24 cellular contexts compared by ENCODE assay signal in the genomic region with DNA sequence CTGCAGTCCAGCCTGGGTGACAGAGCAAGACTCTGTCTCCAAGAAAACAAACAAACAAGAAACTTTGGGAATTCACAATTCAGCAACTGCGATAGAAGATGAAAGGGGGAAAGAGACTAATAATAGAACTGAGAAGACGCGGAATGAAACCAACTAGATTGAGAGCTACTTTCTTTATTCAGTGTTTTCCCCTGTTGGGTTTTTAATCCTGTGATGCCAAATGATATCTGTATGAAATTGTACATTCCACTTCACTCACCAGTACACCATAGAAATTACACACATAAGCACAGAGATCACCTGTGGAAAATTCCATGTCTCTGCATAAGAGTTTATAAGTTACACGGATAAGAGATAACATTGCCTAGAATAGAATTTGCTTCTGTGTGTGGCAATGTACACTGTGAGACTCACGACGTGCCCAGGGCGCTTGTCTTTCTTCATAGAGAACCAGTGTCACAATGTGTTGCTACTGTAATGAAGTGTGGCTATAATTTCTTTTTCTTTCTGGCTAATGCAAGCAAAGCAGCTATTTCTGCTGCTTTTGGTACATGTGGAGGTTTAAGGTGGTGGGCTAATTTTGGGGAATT.
"Had no signal": no experiment of that assay in that cellular context is flagged by ENCODE, and none has a peak within 500 bp of the region (broad histone marks: within the 10 kb centered on the region; RNA-seq: fewer than 3 reads in every experiment).

No MANE protein-coding gene starts in this region.

- ATAC-seq: effector memory CD8-positive, alpha-beta T cell; esophagus mucosa; foreskin keratinocyte; gastrocnemius medialis; gastroesophageal sphincter had no signal

- H3K27ac ChIP-seq: colonic mucosa, coronary artery, dorsolateral prefrontal cortex, epithelial cell of prostate, esophagus muscularis mucosa, esophagus squamous epithelium, foreskin keratinocyte, gastrocnemius medialis, gastroesophageal sphincter, heart right ventricle had no signal

- H3K9me3 ChIP-seq: colonic mucosa, gastrocnemius medialis had no signal

- DNase-seq: colonic mucosa; cortex of kidney; dermis blood vessel endothelial cell; dorsolateral prefrontal cortex; effector CD4-positive, alpha-beta T cell; effector CD8-positive, alpha-beta T cell; effector memory CD4-positive, alpha-beta T cell; effector memory CD8-positive, alpha-beta T cell; endodermal cell; erythroblast; esophagus squamous epithelium; foreskin fibroblast; foreskin keratinocyte; foreskin melanocyte; gastrocnemius medialis; glutamatergic neuron; head of caudate nucleus; heart right ventricle had no signal

- H3K36me3 ChIP-seq: colonic mucosa, esophagus muscularis mucosa, esophagus squamous epithelium, gastrocnemius medialis, gastroesophageal sphincter, heart right ventricle had no signal

- H3K27ac Mint-ChIP-seq: dendritic cell treated with granulocyte-macrophage colony-stimulating factor and Interleukin-4, amounts not matched to agents 40 ng/mL and 50 ng/mL, for 4 days; effector memory CD8-positive, alpha-beta T cell; endodermal cell had no signal

- H3K4me1 Mint-ChIP-seq: endodermal cell had no signal

- H3K4me1 ChIP-seq: colonic mucosa, esophagus muscularis mucosa, esophagus squamous epithelium, foreskin keratinocyte, gastrocnemius medialis, gastroesophageal sphincter had no signal

- H3K4me3 Mint-ChIP-seq: dendritic cell treated with granulocyte-macrophage colony-stimulating factor and Interleukin-4, amounts not matched to agents 40 ng/mL and 50 ng/mL, for 4 days; effector memory CD8-positive, alpha-beta T cell; endodermal cell had no signal

- H3K4me3 ChIP-seq: colonic mucosa, coronary artery, dorsolateral prefrontal cortex, esophagus muscularis mucosa, esophagus squamous epithelium, gastrocnemius medialis, gastroesophageal sphincter, heart right ventricle had no signal

- H3K27me3 ChIP-seq: colonic mucosa, dorsolateral prefrontal cortex, esophagus muscularis mucosa, gastrocnemius medialis, gastroesophageal sphincter, heart right ventricle had no signal
